In genomic region chr12:27332407-27333310, GRCh38 we compare ENCODE assay signal across 1 cellular context.
TF ChIP-seq lines count a peak whose summit lies in the region.

Gene BMAL2, plus strand, starts transcription at chr12:27332836. Its CDS starts 237 bp downstream, at chr12:27333073.

TF ChIP-seq in HepG2, 621 proteins besides CTCF, POLR2A, EP300 and RAD21 (continued from another document and continues in another):
- TF ChIP-seq POLR2G (IDR thresholded peaks at IDR 0.05; ENCODE audit: low read depth, low read length) (peak; percentile 57; the same call in 1 of the 2 replicates), GATAD2A (CRISPR knock-in tag; IDR thresholded peaks at IDR 0.05) (0 out of 2 replicates have a peak, but pooled peaks have one; percentile 13), HOMEZ (CRISPR knock-in tag; IDR thresholded peaks at IDR 0.05; ENCODE audit: low read depth) (no peak), HOXA9 (CRISPR knock-in tag; IDR thresholded peaks at IDR 0.05; ENCODE audit: borderline replicate concordance) (no peak), ZNF784 (CRISPR knock-in tag; IDR thresholded peaks at IDR 0.05; ENCODE audit: borderline replicate concordance) (no peak), ELF1 (CRISPR knock-in tag; IDR thresholded peaks at IDR 0.05) (no peak), AGO1 (IDR thresholded peaks at IDR 0.05; ENCODE audit: low read depth, low read length, poor library complexity, severe bottlenecking) (no peak), ZNF782 (CRISPR knock-in tag; IDR thresholded peaks at IDR 0.05; ENCODE audit: borderline replicate concordance) (no peak), ZBTB37 (CRISPR knock-in tag; IDR thresholded peaks at IDR 0.05) (no peak), ISX (CRISPR knock-in tag; conservative IDR thresholded peaks at IDR 0.05) (no peak), THAP7 (CRISPR knock-in tag; IDR thresholded peaks at IDR 0.05) (0 out of 2 replicates have a peak, but pooled peaks have one; percentile 22), ZNF292 (CRISPR knock-in tag; IDR thresholded peaks at IDR 0.05; ENCODE audit: borderline replicate concordance, low read depth) (no peak), TBL1XR1 (IDR thresholded peaks at IDR 0.05; ENCODE audit: borderline replicate concordance, low read length, partially characterized antibody) (no peak), MXD4 (CRISPR knock-in tag; IDR thresholded peaks at IDR 0.05) (no peak), ZNF672 (CRISPR knock-in tag; IDR thresholded peaks at IDR 0.05) (no peak), GPBP1L1 (CRISPR knock-in tag; IDR thresholded peaks at IDR 0.05) (no peak), ZFYVE20 (CRISPR knock-in tag; IDR thresholded peaks at IDR 0.05; ENCODE audit: borderline replicate concordance, low read depth) (no peak), YEATS2 (CRISPR knock-in tag; IDR thresholded peaks at IDR 0.05; ENCODE audit: borderline replicate concordance) (no peak), ATM (IDR thresholded peaks at IDR 0.05; ENCODE audit: borderline replicate concordance) (no peak), DMTF1 (CRISPR knock-in tag; IDR thresholded peaks at IDR 0.05) (no peak), ZNF260 (CRISPR knock-in tag; IDR thresholded peaks at IDR 0.05; ENCODE audit: borderline replicate concordance, low read depth) (no peak), ZNF256 (CRISPR knock-in tag; conservative IDR thresholded peaks at IDR 0.05) (no peak), SMARCC2 (IDR thresholded peaks at IDR 0.05) (no peak), ZEB1 (IDR thresholded peaks at IDR 0.05; ENCODE audit: insufficient replicate concordance, low read depth) (no peak), ZNF737 (CRISPR knock-in tag; IDR thresholded peaks at IDR 0.05; ENCODE audit: borderline replicate concordance) (no peak), SSRP1 (CRISPR knock-in tag; IDR thresholded peaks at IDR 0.05) (no peak), ZNF543 (CRISPR knock-in tag; IDR thresholded peaks at IDR 0.05) (no peak), ZNF607 (CRISPR knock-in tag; IDR thresholded peaks at IDR 0.05; ENCODE audit: borderline replicate concordance) (no peak), ZNF484 (CRISPR knock-in tag; IDR thresholded peaks at IDR 0.05; ENCODE audit: borderline replicate concordance, low read depth) (no peak), ZNF709 (CRISPR knock-in tag; IDR thresholded peaks at IDR 0.05) (no peak), PHF20 (CRISPR knock-in tag; IDR thresholded peaks at IDR 0.05) (no peak), KLF6 (CRISPR knock-in tag; IDR thresholded peaks at IDR 0.05) (no peak), ZNF720 (CRISPR knock-in tag; IDR thresholded peaks at IDR 0.05) (no peak), HMG20A (CRISPR knock-in tag; IDR thresholded peaks at IDR 0.05; ENCODE audit: borderline replicate concordance) (no peak), ZNF407 (CRISPR knock-in tag; IDR thresholded peaks at IDR 0.05; ENCODE audit: not compliant biosample characterization) (no peak), PHF5A (CRISPR knock-in tag; IDR thresholded peaks at IDR 0.05; ENCODE audit: low read depth, unreplicated experiment) (no peak), SP5 (CRISPR knock-in tag; IDR thresholded peaks at IDR 0.05; ENCODE audit: borderline replicate concordance, low read depth) (no peak), BRCA1 (CRISPR knock-in tag; IDR thresholded peaks at IDR 0.05) (no peak), SNAPC4 (CRISPR knock-in tag; IDR thresholded peaks at IDR 0.05) (no peak)
